Comparison of ENCODE assay signal across 8 cellular contexts in genomic region chr10:71769279-71769823, GRCh38. TPM values are rescaled to one million over a fixed set of nuclear protein-coding genes. Genes with fewer than 3 reads are reported as not detected.
DNase-seq lines count a peak whose midpoint lies in the region; ATAC-seq, FAIRE-seq and TF ChIP-seq lines count a peak whose summit lies in the region.

No MANE protein-coding gene starts in this region.

- WGBS in small intestine, 3 donors, result 21 to 31% (median 23%) methylated on average over 5 of the region's 5 CpGs

- H3K9ac ChIP-seq in KMS-11, result no peak overlapping the region

- TF ChIP-seq CTCF in AG04450 (IDR thresholded peaks at IDR 0.05; ENCODE audit: low read depth, low read length) (no peak), KMS-11 (conservative IDR thresholded peaks at IDR 0.05; ENCODE audit: low read depth, low read length) (no peak)

- no peaks in the 10 kb centered on the region for H3K79me2 ChIP-seq in KMS-11 (ENCODE audit: insufficient read depth, low read depth)

- peak overlapping the region; percentile 25; the same call in 1 of the 2 replicates for H3K4me3 ChIP-seq in AG04450 (ENCODE audit: low read depth, low read length)
- no peak overlapping the region for H3K4me3 ChIP-seq in KMS-11 (IDR thresholded peaks at IDR 0.05; ENCODE audit: insufficient read depth, low read depth, low read length)
- no peak overlapping the region for H3K4me3 ChIP-seq in small intestine (ENCODE audit: low read depth in 1 of 2, low read length in 2 of 2)

- H3K27ac ChIP-seq in AG04450 (ENCODE audit: low read depth, low read length), result peak overlapping the region; percentile 67
- H3K27ac ChIP-seq in KMS-11, result no peak overlapping the region; the same call in 1 of the 2 replicates
- H3K27ac ChIP-seq in small intestine (ENCODE audit: low read depth in 1 of 2, low read length in 1 of 2), result peak overlapping the region; percentile 79 to 98

- no peak for FAIRE-seq in small intestine (lab: Jason Lieb, UNC)

- DNase-seq in AG04450 (ENCODE audit: low read depth, low spot score) (no peak), dermis microvascular lymphatic vessel endothelial cell (ENCODE audit: low read depth in 2 of 2) (peak; percentile 85), small intestine (no peak), GDM1 (lab: John Stamatoyannopoulos, UW) (no peak), D341Med (ENCODE audit: low spot score) (no peak), GM19238 (ENCODE audit: insufficient read length, low spot score) (no peak)

- H3K9me3 ChIP-seq in AG04450 (ENCODE audit: control insufficient read depth, insufficient read depth, low read length) (no peaks in the 10 kb centered on the region; the same call in 1 of the 2 replicates), small intestine (ENCODE audit: control insufficient read depth, low read depth) (no peaks in the 10 kb centered on the region)

- ATAC-seq in GM19452 (IDR thresholded peaks at IDR 0.05; ENCODE audit: unreplicated experiment), result peak; percentile 22

- CTCF ChIA-PET in AG04450 (lab: Charles Lee), result no interaction called here

- POLR2A ChIA-PET in AG04450 (lab: Yijun Ruan, JAX), result interaction anchor here (1.5 kb wide), 1 partner anchor 10 kb away, joined by 3 read pairs; no protein-coding TSS in a partner anchor

- peak overlapping the region; percentile 62 for H2AFZ ChIP-seq in KMS-11 (ENCODE audit: low read depth)

- peak overlapping the region; percentile 64 for H3K4me2 ChIP-seq in KMS-11

- peaks cover 6% of the 10 kb centered on the region for H3K4me1 ChIP-seq in KMS-11 (ENCODE audit: low read depth, poor library complexity, severe bottlenecking)
- H3K4me1 ChIP-seq in small intestine (ENCODE audit: control insufficient read depth in 2 of 2, insufficient read depth in 1 of 2, low read depth in 1 of 2, low read length in 1 of 2), result peaks cover 19 to 32% of the 10 kb centered on the region in 2 donors

- H3K27me3 ChIP-seq in AG04450 (ENCODE audit: control insufficient read depth, insufficient read depth, low read length) (no peaks in the 10 kb centered on the region), KMS-11 (ENCODE audit: insufficient read depth, low read depth) (peaks cover 12% of the 10 kb centered on the region; the same call in 1 of the 2 replicates), small intestine (ENCODE audit: control insufficient read depth in 2 of 2, insufficient read depth in 2 of 2, low read length in 2 of 2) (no peaks in the 10 kb centered on the region)

- H3K36me3 ChIP-seq in KMS-11 (ENCODE audit: insufficient read depth) (no peaks in the 10 kb centered on the region), small intestine (ENCODE audit: control insufficient read depth in 2 of 2, insufficient read depth in 2 of 2, low read length in 2 of 2) (no peaks in the 10 kb centered on the region)

- H4K20me1 ChIP-seq in KMS-11 (ENCODE audit: insufficient read depth), result no peaks in the 10 kb centered on the region

RNA-seq across cellular contexts. Expression of gene VSIR, which starts 4.0 kb away (rescaled TPM):
- polyA plus RNA-seq in AG04450 (2011; rRNA removed), result 22.1 and 32.1 TPM in 2 replicates
- 14.1 and 22.3 TPM in 2 replicates for polyA minus RNA-seq in AG04450 (2011; rRNA and poly(A)+ RNA removed)
- 12.2 and 14.2 TPM in 2 replicates for total RNA-seq in dermis microvascular lymphatic vessel endothelial cell
- polyA plus RNA-seq in small intestine, result 10 to 100 TPM; 26.6 to 58.9 (median 49.6) TPM

RNA-seq across cellular contexts. Expression of gene C10orf105, which starts 49.8 kb away (rescaled TPM):
- 0.01 TPM in 1 of 2 replicates, not detected in the other for polyA plus RNA-seq in AG04450 (2011; rRNA removed)
- not detected in 2 replicates for polyA minus RNA-seq in AG04450 (2011; rRNA and poly(A)+ RNA removed)
- total RNA-seq in dermis microvascular lymphatic vessel endothelial cell, result under 0.01 TPM in 1 of 2 replicates, not detected in the other
- polyA plus RNA-seq in small intestine, result under 1 TPM in 1 of 3 donors, not detected in 2; 0.06 TPM

Comparison
In these comparisons a context has a peak if more than half of its experiments do, and no peak if none do; other contexts are left out.
1. DNase-seq: peak in dermis microvascular lymphatic vessel endothelial cell (2 of 2); none in AG04450 (single experiment), small intestine (single experiment), GDM1 (single experiment), D341Med (single experiment) and GM19238 (single experiment).